Comparison of ENCODE assay signal across 8 cellular contexts in genomic region chr13:25574437-25575426, GRCh38.
DNase-seq lines count a peak whose midpoint lies in the region; ATAC-seq, FAIRE-seq and TF ChIP-seq lines count a peak whose summit lies in the region.

No MANE protein-coding gene starts in this region.

- no peak overlapping the region for H3K4me3 Mint-ChIP-seq in naive thymus-derived CD4-positive, alpha-beta T cell
- no peak overlapping the region for H3K4me3 Mint-ChIP-seq in stimulated activated memory B cell treated with anti-CD40 and anti-IgM and Interleukin-4, amounts not matched to agents 10 μg/mL and 1 μg/mL and 100 μg/mL, for 72 hours

- no peaks in the 10 kb centered on the region for H3K9me3 Mint-ChIP-seq in naive thymus-derived CD4-positive, alpha-beta T cell
- no peaks in the 10 kb centered on the region for H3K9me3 Mint-ChIP-seq in stimulated activated memory B cell treated with anti-CD40 and anti-IgM and Interleukin-4, amounts not matched to agents 10 μg/mL and 1 μg/mL and 100 μg/mL, for 72 hours

- H3K27me3 Mint-ChIP-seq in naive thymus-derived CD4-positive, alpha-beta T cell = peaks cover 31 to 58% (median 40%) of the 10 kb centered on the region in 5 donors
- H3K27me3 Mint-ChIP-seq in stimulated activated memory B cell treated with anti-CD40 and anti-IgM and Interleukin-4, amounts not matched to agents 10 μg/mL and 1 μg/mL and 100 μg/mL, for 72 hours = peaks cover 8% of the 10 kb centered on the region

- H3K9ac ChIP-seq in OCI-LY1 (ENCODE audit: low read length) = no peak overlapping the region

- no peaks in the 10 kb centered on the region for H3K9me2 ChIP-seq in OCI-LY1 (ENCODE audit: low read depth, low read length)

- no peak overlapping the region for H3K27ac Mint-ChIP-seq in naive thymus-derived CD4-positive, alpha-beta T cell
- H3K27ac Mint-ChIP-seq in stimulated activated memory B cell treated with anti-CD40 and anti-IgM and Interleukin-4, amounts not matched to agents 10 μg/mL and 1 μg/mL and 100 μg/mL, for 72 hours = no peak overlapping the region

- TF ChIP-seq CTCF in AG10803 (conservative IDR thresholded peaks at IDR 0.05; ENCODE audit: low read length) (peak; percentile 80), OCI-LY1 (IDR thresholded peaks at IDR 0.05; ENCODE audit: low read length) (peak; percentile 85), epithelial cell of proximal tubule (conservative IDR thresholded peaks at IDR 0.05; ENCODE audit: low read depth, low read length) (peak; percentile 98)

- peak; percentile 64 for DNase-seq in AG10803 (ENCODE audit: low read depth)
- peak; percentile 25 for DNase-seq in GM19239 (ENCODE audit: insufficient read length, low spot score)
- peak; percentile 82 for DNase-seq in KG1 (lab: John Stamatoyannopoulos, UW)
- peak; percentile 75 for DNase-seq in activated CD8-positive, alpha-beta memory T cell treated with anti-CD3 and anti-CD28 coated beads, Interleukin-2, amount 50 U/mL, for 48 hours
- peak; percentile 37 for DNase-seq in epithelial cell of proximal tubule (ENCODE audit: low read depth)
- peak; percentile 42 to 79 (median 68) for DNase-seq in naive thymus-derived CD4-positive, alpha-beta T cell

- no peak overlapping the region for H3K27ac ChIP-seq in OCI-LY1 (ENCODE audit: low read depth, low read length, poor library complexity, severe bottlenecking)
- no peak overlapping the region for H3K27ac ChIP-seq in naive thymus-derived CD4-positive, alpha-beta T cell (ENCODE audit: low read depth, low read length)

- peaks cover 0 to 10% (median 0%) of the 10 kb centered on the region in 7 donors for H3K4me1 Mint-ChIP-seq in naive thymus-derived CD4-positive, alpha-beta T cell
- no peaks in the 10 kb centered on the region for H3K4me1 Mint-ChIP-seq in stimulated activated memory B cell treated with anti-CD40 and anti-IgM and Interleukin-4, amounts not matched to agents 10 μg/mL and 1 μg/mL and 100 μg/mL, for 72 hours

- H3K79me2 ChIP-seq in OCI-LY1 (ENCODE audit: insufficient read depth, low read length) = no peaks in the 10 kb centered on the region

- H3K36me3 Mint-ChIP-seq in naive thymus-derived CD4-positive, alpha-beta T cell = no peaks in the 10 kb centered on the region
- no peaks in the 10 kb centered on the region for H3K36me3 Mint-ChIP-seq in stimulated activated memory B cell treated with anti-CD40 and anti-IgM and Interleukin-4, amounts not matched to agents 10 μg/mL and 1 μg/mL and 100 μg/mL, for 72 hours

- H2AFZ ChIP-seq in OCI-LY1 (ENCODE audit: low read length) = no peak overlapping the region

- POLR2A ChIA-PET in naive thymus-derived CD4-positive, alpha-beta T cell (lab: Charles Lee) = interaction anchor here (0.6 kb wide), 1 partner anchor 14 kb away, joined by 4 read pairs; no protein-coding TSS in a partner anchor

- H4K20me1 ChIP-seq in OCI-LY1 (ENCODE audit: insufficient read depth, low read length) = no peaks in the 10 kb centered on the region

- CTCF ChIA-PET in naive thymus-derived CD4-positive, alpha-beta T cell (lab: Charles Lee) = interaction anchor here (0.6 to 1.8 kb wide), 14 partner anchors 8 to 496 kb away, joined by 3 to 17 read pairs (median 4); no protein-coding TSS in a partner anchor

- intact Hi-C loops in naive thymus-derived CD4-positive, alpha-beta T cell (cut with micrococcal nuclease) = loop anchor here (1.0 to 2.0 kb wide), 6 partner anchors 254 to 1124 kb away; no protein-coding TSS in a partner anchor

- H3K4me2 ChIP-seq in OCI-LY1 (ENCODE audit: low read length) = no peak overlapping the region

- no peaks in the 10 kb centered on the region; the same call in 1 of the 2 replicates for H3K27me3 ChIP-seq in OCI-LY1 (ENCODE audit: insufficient read depth, low read length)
- no peaks in the 10 kb centered on the region for H3K27me3 ChIP-seq in naive thymus-derived CD4-positive, alpha-beta T cell (ENCODE audit: control insufficient read depth in 2 of 2, insufficient read depth in 2 of 2, low read length in 2 of 2)

- no peaks in the 10 kb centered on the region for H3K36me3 ChIP-seq in OCI-LY1 (ENCODE audit: insufficient read depth, low read length)
- no peaks in the 10 kb centered on the region for H3K36me3 ChIP-seq in naive thymus-derived CD4-positive, alpha-beta T cell (ENCODE audit: control insufficient read depth in 2 of 3, insufficient read depth in 3 of 3, low read length in 3 of 3)

- FAIRE-seq in GM19239 (lab: Jason Lieb, UNC) = no peak

- H3K4me3 ChIP-seq in AG10803 (ENCODE audit: low read length) = no peak overlapping the region
- no peak overlapping the region for H3K4me3 ChIP-seq in OCI-LY1 (ENCODE audit: low read depth, low read length, poor library complexity, severe bottlenecking)
- no peak overlapping the region for H3K4me3 ChIP-seq in epithelial cell of proximal tubule (ENCODE audit: low read depth, low read length)
- no peak overlapping the region for H3K4me3 ChIP-seq in naive thymus-derived CD4-positive, alpha-beta T cell (ENCODE audit: low read length)

- peak; percentile 80 for ATAC-seq in naive thymus-derived CD4-positive, alpha-beta T cell
- peak; percentile 67 for ATAC-seq in stimulated activated memory B cell treated with anti-CD40 and anti-IgM and Interleukin-4, amounts not matched to agents 10 μg/mL and 1 μg/mL and 100 μg/mL, for 72 hours

- no peaks in the 10 kb centered on the region for H3F3A ChIP-seq in OCI-LY1 (ENCODE audit: insufficient read depth, low read length)

- no peaks in the 10 kb centered on the region for H3K4me1 ChIP-seq in OCI-LY1 (ENCODE audit: insufficient read depth, low read length, severe bottlenecking)
- H3K4me1 ChIP-seq in naive thymus-derived CD4-positive, alpha-beta T cell (ENCODE audit: control insufficient read depth in 2 of 2, insufficient read depth in 2 of 2, low read length in 2 of 2) = no peaks in the 10 kb centered on the region

- no peaks in the 10 kb centered on the region for H3K9me3 ChIP-seq in OCI-LY1 (ENCODE audit: low read length)
- H3K9me3 ChIP-seq in naive thymus-derived CD4-positive, alpha-beta T cell (ENCODE audit: control insufficient read depth in 2 of 3, low read length in 3 of 3) = no peaks in the 10 kb centered on the region

Comparison
In these comparisons a context has a peak if more than half of its experiments do, and no peak if none do; other contexts are left out.
1. DNase-seq: peak in every context shown above with its lines; median percentile 82 in KG1; 75 in activated CD8-positive, alpha-beta memory T cell treated with anti-CD3 and anti-CD28 coated beads, Interleukin-2, amount 50 U/mL, for 48 hours; 68 in naive thymus-derived CD4-positive, alpha-beta T cell; 64 in AG10803; 37 in epithelial cell of proximal tubule; 25 in GM19239.